13 cellular contexts compared by ENCODE assay signal in genomic region chr1:48532976-48533375, GRCh38.
"Had no signal": no experiment of that assay in that cellular context is flagged by ENCODE, and none has a peak within 500 bp of the region (broad histone marks: within the 10 kb centered on the region; RNA-seq: fewer than 3 reads in every experiment).

No MANE protein-coding gene starts in this region.

- H3K9me3 ChIP-seq: gastroesophageal sphincter, lower lobe of right lung, transverse colon had no signal

- H3K4me3 ChIP-seq: gastroesophageal sphincter, lower lobe of right lung, transverse colon had no signal

- H3K27me3 ChIP-seq: brain microvascular endothelial cell, transverse colon had no signal

- H3K36me3 ChIP-seq: brain microvascular endothelial cell, gastroesophageal sphincter, lower lobe of right lung, transverse colon had no signal

- ATAC-seq: effector memory CD8-positive, alpha-beta T cell; gastroesophageal sphincter; lower lobe of right lung; natural killer cell; right cardiac atrium; stimulated activated naive B cell treated with anti-CD40 and anti-IgM and Interleukin-4, amounts not matched to agents 10 μg/mL and 1 μg/mL and 100 μg/mL, for 72 hours had no signal

- H3K4me1 ChIP-seq: gastroesophageal sphincter, lower lobe of right lung, transverse colon had no signal

- H3K27ac ChIP-seq: brain microvascular endothelial cell, gastroesophageal sphincter, lower lobe of right lung, transverse colon had no signal

- DNase-seq: activated CD4-positive, alpha-beta T cell treated with anti-CD3 and anti-CD28 coated beads, Interleukin-2, amount 10 ng/mL, durations not matched to agents 7 days and 5 days; activated CD4-positive, CD25-positive, alpha-beta regulatory T cell; activated T-cell treated with anti-CD3 and anti-CD28 coated beads, Interleukin-2, amount 50 U/mL, for 1 hour; brain microvascular endothelial cell; effector memory CD8-positive, alpha-beta T cell; lower lobe of right lung; natural killer cell; nucleus accumbens; right cardiac atrium; stimulated activated naive B cell treated with anti-CD40 and anti-IgM and Interleukin-4, amounts not matched to agents 10 μg/mL and 1 μg/mL and 100 μg/mL, for 72 hours; substantia nigra; transverse colon had no signal
